ENCODE assay signal across 12 cellular contexts in genomic region chr19:2223959-2224358, GRCh38. TPM values are rescaled to one million over a fixed set of nuclear protein-coding genes. Genes with fewer than 3 reads are reported as not detected.
DNase-seq lines count a peak whose midpoint lies in the region; ATAC-seq and TF ChIP-seq lines count a peak whose summit lies in the region.
"Had no signal": no experiment of that assay in that cellular context is flagged by ENCODE, and none has a peak within 500 bp of the region (broad histone marks: within the 10 kb centered on the region; RNA-seq: fewer than 3 reads in every experiment).

No MANE protein-coding gene starts in this region.

- POLR2A ChIA-PET in CD8-positive, alpha-beta T cell (lab: Charles Lee) = no interaction called here
- POLR2A ChIA-PET in WTC11 (lab: Charles Lee) = no interaction called here
- POLR2A ChIA-PET in naive thymus-derived CD8-positive, alpha-beta T cell (lab: Charles Lee) = no interaction called here
- POLR2A ChIA-PET in MCF 10A (lab: Yijun Ruan, JAX) = no interaction called here

- H3K4me1 ChIP-seq in CD8-positive, alpha-beta T cell (ENCODE audit: insufficient read depth, low read length) = no peaks in the 10 kb centered on the region

- DNase-seq in CD8-positive, alpha-beta T cell = peak in 3 of 7 experiments; percentile 30 to 72 (median 40)
- DNase-seq in WTC11 (ENCODE audit: low spot score) = no peak
- peak in 4 of 10 donors; percentile 10 to 54 (median 23) for DNase-seq in naive thymus-derived CD8-positive, alpha-beta T cell
- DNase-seq in NCI-H2227 (lab: John Stamatoyannopoulos, UW; ENCODE audit: unreplicated experiment) = no peak
- DNase-seq in MCF 10A (ENCODE audit: unreplicated experiment) = no peak
- DNase-seq in WERI-Rb-1 = no peak
- no peak for DNase-seq in HFFc6
- DNase-seq: amniotic stem cell, mammary epithelial cell, MM.1S, NCI-H226 had no signal

- peak; percentile 91 for ATAC-seq in CD8-positive, alpha-beta T cell
- ATAC-seq in GM21619 (IDR thresholded peaks at IDR 0.05; ENCODE audit: unreplicated experiment) (peak; percentile 52), WTC11 (no peak)
- ATAC-seq in naive thymus-derived CD8-positive, alpha-beta T cell = peak; percentile 71 to 82

- no peaks in the 10 kb centered on the region for H3K9me3 ChIP-seq in CD8-positive, alpha-beta T cell (ENCODE audit: low read length)
- H3K9me3 ChIP-seq in WERI-Rb-1 (ENCODE audit: severe bottlenecking) = no peaks in the 10 kb centered on the region

- no peak for TF ChIP-seq CTCF in CD8-positive, alpha-beta T cell (IDR thresholded peaks at IDR 0.05)
- TF ChIP-seq CTCF in WTC11 (IDR thresholded peaks at IDR 0.05) (no peak), MCF 10A (IDR thresholded peaks at IDR 0.05; ENCODE audit: unreplicated experiment) (no peak), WERI-Rb-1 (IDR thresholded peaks at IDR 0.05; ENCODE audit: low read depth, low read length) (no peak), HFFc6 (IDR thresholded peaks at IDR 0.05) (no peak)

- peaks cover 6% of the 10 kb centered on the region for H3K4me1 Mint-ChIP-seq in CD8-positive, alpha-beta T cell (ENCODE audit: low read depth)
- H3K4me1 Mint-ChIP-seq in WTC11 (no peaks in the 10 kb centered on the region), MCF 10A (ENCODE audit: insufficient read depth, unreplicated experiment) (peaks cover 3% of the 10 kb centered on the region), HFFc6 (ENCODE audit: low read depth) (no peaks in the 10 kb centered on the region)
- peaks cover 0 to 11% (median 2%) of the 10 kb centered on the region in 4 donors for H3K4me1 Mint-ChIP-seq in naive thymus-derived CD8-positive, alpha-beta T cell

- no peak overlapping the region for H3K27ac ChIP-seq in CD8-positive, alpha-beta T cell (ENCODE audit: low read depth, low read length)
- H3K27ac ChIP-seq in WERI-Rb-1 = no peak overlapping the region

- no peaks in the 10 kb centered on the region for H3K27me3 Mint-ChIP-seq in CD8-positive, alpha-beta T cell (ENCODE audit: low read depth)
- H3K27me3 Mint-ChIP-seq in WTC11 (ENCODE audit: low read depth) (no peaks in the 10 kb centered on the region), MCF 10A (ENCODE audit: insufficient read depth, unreplicated experiment) (no peaks in the 10 kb centered on the region), HFFc6 (ENCODE audit: insufficient read depth) (peaks cover 11% of the 10 kb centered on the region)
- no peaks in the 10 kb centered on the region for H3K27me3 Mint-ChIP-seq in naive thymus-derived CD8-positive, alpha-beta T cell

- H3K4me3 Mint-ChIP-seq in CD8-positive, alpha-beta T cell = no peak overlapping the region
- no peak overlapping the region for H3K4me3 Mint-ChIP-seq in WTC11
- no peak overlapping the region for H3K4me3 Mint-ChIP-seq in naive thymus-derived CD8-positive, alpha-beta T cell
- no peak overlapping the region for H3K4me3 Mint-ChIP-seq in MCF 10A (ENCODE audit: unreplicated experiment)
- H3K4me3 Mint-ChIP-seq in HFFc6 = no peak overlapping the region

- CTCF ChIA-PET in CD8-positive, alpha-beta T cell (lab: Charles Lee) = no interaction called here
- CTCF ChIA-PET in WTC11 (lab: Charles Lee) = no interaction called here
- CTCF ChIA-PET in MCF 10A (lab: Yijun Ruan, JAX) = no interaction called here

- peak overlapping the region; percentile 87 for H3K27ac Mint-ChIP-seq in CD8-positive, alpha-beta T cell
- peak overlapping the region; percentile 94 for H3K27ac Mint-ChIP-seq in WTC11
- H3K27ac Mint-ChIP-seq in naive thymus-derived CD8-positive, alpha-beta T cell = peak overlapping the region in 9 of 10 donors; percentile 34 to 94 (median 67)
- H3K27ac Mint-ChIP-seq in MCF 10A (ENCODE audit: low read depth, unreplicated experiment) = no peak overlapping the region
- no peak overlapping the region for H3K27ac Mint-ChIP-seq in HFFc6

- no peaks in the 10 kb centered on the region for H3K27me3 ChIP-seq in CD8-positive, alpha-beta T cell (ENCODE audit: insufficient read depth, low read length)
- H3K27me3 ChIP-seq in WERI-Rb-1 (ENCODE audit: insufficient read depth, low read depth, severe bottlenecking) = no peaks in the 10 kb centered on the region

- BruUV-seq in MCF 10A (replicated peaks; lab: Mats Ljungman, UMichigan) = no TSS peak

- peaks cover 54% of the 10 kb centered on the region for H3K36me3 Mint-ChIP-seq in CD8-positive, alpha-beta T cell
- H3K36me3 Mint-ChIP-seq in WTC11 = peaks cover 29% of the 10 kb centered on the region
- peaks cover 0 to 35% (median 4%) of the 10 kb centered on the region in 3 donors for H3K36me3 Mint-ChIP-seq in naive thymus-derived CD8-positive, alpha-beta T cell
- peaks cover 61% of the 10 kb centered on the region for H3K36me3 Mint-ChIP-seq in MCF 10A (ENCODE audit: insufficient read depth, unreplicated experiment)
- H3K36me3 Mint-ChIP-seq in HFFc6 (ENCODE audit: low read depth) = peaks cover 10% of the 10 kb centered on the region; the same call in 1 of the 2 replicates

- intact Hi-C loops in CD8-positive, alpha-beta T cell (cut with DNase I, micrococcal nuclease) = no loop called here
- intact Hi-C loops in MCF 10A (cut with micrococcal nuclease) = no loop called here

- H3K36me3 ChIP-seq in CD8-positive, alpha-beta T cell (ENCODE audit: insufficient read depth, low read length) = peaks cover 4% of the 10 kb centered on the region
- H3K36me3 ChIP-seq in WERI-Rb-1 = peaks cover 71% of the 10 kb centered on the region

- H3K9me3 Mint-ChIP-seq in CD8-positive, alpha-beta T cell = no peaks in the 10 kb centered on the region
- H3K9me3 Mint-ChIP-seq in WTC11 (no peaks in the 10 kb centered on the region), MCF 10A (ENCODE audit: unreplicated experiment) (no peaks in the 10 kb centered on the region), HFFc6 (no peaks in the 10 kb centered on the region)
- no peaks in the 10 kb centered on the region for H3K9me3 Mint-ChIP-seq in naive thymus-derived CD8-positive, alpha-beta T cell

- no peak overlapping the region for H3K4me3 ChIP-seq in CD8-positive, alpha-beta T cell (ENCODE audit: low read depth, low read length)
- no peak overlapping the region for H3K4me3 ChIP-seq in WERI-Rb-1 (ENCODE audit: low read depth, low read length)

RNA-seq across cellular contexts. Expression of gene PLEKHJ1, which starts 12.2 kb away (rescaled TPM):
- 10 to 100 TPM; 25.9 to 26.1 TPM for total RNA-seq in CD8-positive, alpha-beta T cell
- total RNA-seq in WTC11 (2021) (164 to 189 TPM (median 167 TPM) in 3 replicates), MCF 10A (2022) (44.3 and 54.1 TPM in 2 replicates)
- 10 to 100 TPM; 56.7 to 59.8 TPM for total RNA-seq in naive thymus-derived CD8-positive, alpha-beta T cell
- polyA plus RNA-seq in naive thymus-derived CD8-positive, alpha-beta T cell = 100 to 1,000 TPM in 2 of 3 donors, 10 to 100 TPM in 1; 85.2 to 106 (median 101) TPM
- 10 to 100 TPM; 45.9 to 57.3 (median 50.2) TPM for total RNA-seq in HFFc6 (2021; fragmentation: NEBNext Ultra II Directional; extraction: Animal tissue kit (Norgen Biotek cat#: 25700))

RNA-seq across cellular contexts. Expression of gene SF3A2, which starts 12.7 kb away (rescaled TPM):
- 100 to 1,000 TPM; 164 to 167 TPM for total RNA-seq in CD8-positive, alpha-beta T cell
- total RNA-seq in WTC11 (2021) (167 to 184 TPM (median 169 TPM) in 3 replicates), MCF 10A (2022) (101 and 119 TPM in 2 replicates)
- 100 to 1,000 TPM; 149 to 162 TPM for total RNA-seq in naive thymus-derived CD8-positive, alpha-beta T cell
- 10 to 100 TPM; 16.3 to 33.5 (median 26.0) TPM for polyA plus RNA-seq in naive thymus-derived CD8-positive, alpha-beta T cell
- total RNA-seq in HFFc6 (2021; fragmentation: NEBNext Ultra II Directional; extraction: Animal tissue kit (Norgen Biotek cat#: 25700)) = 10 to 100 TPM; 48.7 to 60.6 (median 54.8) TPM

RNA-seq across cellular contexts. Expression of gene AMH, which starts 25.2 kb away (rescaled TPM):
- total RNA-seq in CD8-positive, alpha-beta T cell = 1 to 10 TPM; 2.2 to 4.4 TPM
- 4.7 to 11.2 TPM (median 5.2 TPM) in 3 replicates for total RNA-seq in WTC11 (2021)
- 10 to 100 TPM; 13.6 to 14.0 TPM for total RNA-seq in naive thymus-derived CD8-positive, alpha-beta T cell
- not detected for polyA plus RNA-seq in naive thymus-derived CD8-positive, alpha-beta T cell
- total RNA-seq in MCF 10A (2022) = 11.9 and 21.2 TPM in 2 replicates
- 1 to 10 TPM in 5 of 6 experiments, under 1 TPM in 1; 0.98 to 2.3 (median 1.4) TPM for total RNA-seq in HFFc6 (2021; fragmentation: NEBNext Ultra II Directional; extraction: Animal tissue kit (Norgen Biotek cat#: 25700))

RNA-seq across cellular contexts. Expression of gene JSRP1, which starts 32.3 kb away (rescaled TPM):
- under 1 TPM in 1 of 2 experiments, not detected in 1; 0.92 TPM for total RNA-seq in CD8-positive, alpha-beta T cell
- total RNA-seq in WTC11 (2021) (0.33 to 1.4 TPM (median 0.73 TPM) in 3 replicates), MCF 10A (2022) (0.37 and 0.49 TPM in 2 replicates)
- total RNA-seq in naive thymus-derived CD8-positive, alpha-beta T cell = under 1 TPM in 1 of 2 experiments, not detected in 1; 0.70 TPM
- 1 to 10 TPM in 1 of 3 donors, under 1 TPM in 2; 0.41 to 1.3 (median 0.59) TPM for polyA plus RNA-seq in naive thymus-derived CD8-positive, alpha-beta T cell
- total RNA-seq in HFFc6 (2021; fragmentation: NEBNext Ultra II Directional; extraction: Animal tissue kit (Norgen Biotek cat#: 25700)) = under 1 TPM; 0.27 to 0.99 (median 0.72) TPM
- polyA plus RNA-seq: mammary epithelial cell had no signal

RNA-seq across cellular contexts. Expression of gene PEAK3, which starts 58.0 kb away (rescaled TPM):
- not detected for total RNA-seq in CD8-positive, alpha-beta T cell
- total RNA-seq in WTC11 (2021) (not detected in 3 replicates), MCF 10A (2022) (not detected in 2 replicates)
- total RNA-seq in naive thymus-derived CD8-positive, alpha-beta T cell = under 1 TPM; 0.14 to 0.23 TPM
- under 1 TPM in 1 of 3 donors, not detected in 2; 0.15 TPM for polyA plus RNA-seq in naive thymus-derived CD8-positive, alpha-beta T cell
- under 1 TPM; 0.07 to 0.53 (median 0.36) TPM for total RNA-seq in HFFc6 (2021; fragmentation: NEBNext Ultra II Directional; extraction: Animal tissue kit (Norgen Biotek cat#: 25700))
- total RNA-seq: mammary epithelial cell had no signal
- polyA plus RNA-seq: mammary epithelial cell had no signal

Comparison
In these comparisons a context has a peak if more than half of its experiments do, and no peak if none do; other contexts are left out.
1. H3K27ac Mint-ChIP-seq: peak in CD8-positive, alpha-beta T cell (single experiment), WTC11 (single experiment) and naive thymus-derived CD8-positive, alpha-beta T cell (9 of 10); none in MCF 10A (single experiment) and HFFc6 (single experiment).